Comparison of ENCODE assay signal across 1 cellular context in genomic region chr15:57376695-57377477, GRCh38.
TF ChIP-seq lines count a peak whose summit lies in the region.

No MANE protein-coding gene starts in this region.

TF ChIP-seq in HepG2, 621 proteins besides CTCF, POLR2A, EP300 and RAD21 (continued from another document and continues in another):
- TF ChIP-seq THAP9 (CRISPR knock-in tag; IDR thresholded peaks at IDR 0.05; ENCODE audit: borderline replicate concordance) (no peak), NR2C2 (CRISPR knock-in tag; IDR thresholded peaks at IDR 0.05; ENCODE audit: borderline replicate concordance) (peak; percentile 57; the same call in 1 of the 2 replicates), ZBTB20 (CRISPR knock-in tag; IDR thresholded peaks at IDR 0.05; ENCODE audit: borderline replicate concordance, low read depth) (no peak), MTERF4 (CRISPR knock-in tag; IDR thresholded peaks at IDR 0.05) (no peak), GPN1 (CRISPR knock-in tag; IDR thresholded peaks at IDR 0.05; ENCODE audit: borderline replicate concordance) (no peak), MXD4 (CRISPR knock-in tag; IDR thresholded peaks at IDR 0.05) (no peak), HOXA9 (CRISPR knock-in tag; IDR thresholded peaks at IDR 0.05; ENCODE audit: borderline replicate concordance) (no peak), IKZF1 (IDR thresholded peaks at IDR 0.05) (no peak), ZNF101 (CRISPR knock-in tag; IDR thresholded peaks at IDR 0.05; ENCODE audit: borderline replicate concordance, low read depth) (no peak), CHD4 (IDR thresholded peaks at IDR 0.05; ENCODE audit: borderline replicate concordance, low read length) (no peak), ZNF484 (CRISPR knock-in tag; IDR thresholded peaks at IDR 0.05; ENCODE audit: borderline replicate concordance, low read depth) (no peak), RARG (CRISPR knock-in tag; IDR thresholded peaks at IDR 0.05; ENCODE audit: low read depth) (no peak), TERF1 (CRISPR knock-in tag; IDR thresholded peaks at IDR 0.05) (no peak), ZNF576 (CRISPR knock-in tag; IDR thresholded peaks at IDR 0.05) (no peak), ZNF333 (CRISPR knock-in tag; IDR thresholded peaks at IDR 0.05; ENCODE audit: borderline replicate concordance) (no peak), SMYD3 (CRISPR knock-in tag; IDR thresholded peaks at IDR 0.05) (0 out of 2 replicates have a peak, but pooled peaks have one; percentile 44), POGK (CRISPR knock-in tag; conservative IDR thresholded peaks at IDR 0.05) (peak; percentile 56; the same call in 1 of the 2 replicates), DZIP1 (CRISPR knock-in tag; IDR thresholded peaks at IDR 0.05) (no peak), ZNF780A (CRISPR knock-in tag; IDR thresholded peaks at IDR 0.05) (no peak), DMAP1 (CRISPR knock-in tag; IDR thresholded peaks at IDR 0.05) (0 out of 2 replicates have a peak, but pooled peaks have one; percentile 25), ZNF547 (CRISPR knock-in tag; IDR thresholded peaks at IDR 0.05) (peak; percentile 67; the same call in 1 of the 2 replicates), TOPORS (CRISPR knock-in tag; IDR thresholded peaks at IDR 0.05) (no peak), CREB3 (CRISPR knock-in tag; IDR thresholded peaks at IDR 0.05) (no peak), ZBTB49 (CRISPR knock-in tag; IDR thresholded peaks at IDR 0.05; ENCODE audit: borderline replicate concordance) (no peak), RBM39 (IDR thresholded peaks at IDR 0.05; ENCODE audit: low read depth, low read length, poor library complexity, severe bottlenecking) (no peak), ZNF501 (CRISPR knock-in tag; IDR thresholded peaks at IDR 0.05) (0 out of 2 replicates have a peak, but pooled peaks have one; percentile 52), TFE3 (CRISPR knock-in tag; IDR thresholded peaks at IDR 0.05) (no peak), TOE1 (CRISPR knock-in tag; IDR thresholded peaks at IDR 0.05) (0 out of 2 replicates have a peak, but pooled peaks have one; percentile 18), MBNL3 (CRISPR knock-in tag; conservative IDR thresholded peaks at IDR 0.05) (no peak), FOXC1 (CRISPR knock-in tag; IDR thresholded peaks at IDR 0.05; ENCODE audit: borderline replicate concordance) (no peak), ARID2 (CRISPR knock-in tag; IDR thresholded peaks at IDR 0.05; ENCODE audit: borderline replicate concordance) (0 out of 2 replicates have a peak, but pooled peaks have one; percentile 39), ZFX (CRISPR knock-in tag; IDR thresholded peaks at IDR 0.05; ENCODE audit: low read depth) (no peak; the same call in 1 of the 2 replicates), ATF7 (IDR thresholded peaks at IDR 0.05) (no peak), ATF7 (CRISPR knock-in tag; IDR thresholded peaks at IDR 0.05) (peak; percentile 74), AGO2 (optimal IDR thresholded peaks at IDR 0.05; ENCODE audit: low read depth, low read length) (peak; percentile 27), SP2 (CRISPR knock-in tag; IDR thresholded peaks at IDR 0.05) (no peak), NONO (IDR thresholded peaks at IDR 0.05) (no peak), NONO (CRISPR knock-in tag; conservative IDR thresholded peaks at IDR 0.05) (0 out of 2 replicates have a peak, but pooled peaks have one; percentile 48), ISX (CRISPR knock-in tag; conservative IDR thresholded peaks at IDR 0.05) (no peak), TAF1 (CRISPR knock-in tag; IDR thresholded peaks at IDR 0.05) (no peak), PHF8 (CRISPR knock-in tag; IDR thresholded peaks at IDR 0.05) (0 out of 2 replicates have a peak, but pooled peaks have one; percentile 19), THAP8 (CRISPR knock-in tag; IDR thresholded peaks at IDR 0.05; ENCODE audit: borderline replicate concordance) (no peak), AGO1 (IDR thresholded peaks at IDR 0.05; ENCODE audit: low read depth, low read length, poor library complexity, severe bottlenecking) (no peak), ZNF615 (CRISPR knock-in tag; IDR thresholded peaks at IDR 0.05; ENCODE audit: borderline replicate concordance) (no peak), ZNF3 (CRISPR knock-in tag; IDR thresholded peaks at IDR 0.05) (no peak), TCF12 (IDR thresholded peaks at IDR 0.05) (no peak), TCF12 (CRISPR knock-in tag; IDR thresholded peaks at IDR 0.05) (0 out of 2 replicates have a peak, but pooled peaks have one; percentile 39), ZNF18 (CRISPR knock-in tag; IDR thresholded peaks at IDR 0.05; ENCODE audit: insufficient replicate concordance) (no peak)
